In genomic region chr2:210718503-210718902, GRCh38 we compare ENCODE assay signal across 19 cellular contexts.
DNase-seq lines count a peak whose midpoint lies in the region; ATAC-seq and TF ChIP-seq lines count a peak whose summit lies in the region.
"Had no signal": no experiment of that assay in that cellular context is flagged by ENCODE, and none has a peak within 500 bp of the region (broad histone marks: within the 10 kb centered on the region; RNA-seq: fewer than 3 reads in every experiment).

No MANE protein-coding gene starts in this region.

- no peak overlapping the region for H3K4me3 ChIP-seq in SK-N-SH (ENCODE audit: low read depth in 2 of 2, low read length in 1 of 2)
- no peak overlapping the region for H3K4me3 ChIP-seq in GM23338
- H3K4me3 ChIP-seq in LNCaP clone FGC (ENCODE audit: low read depth, low read length), result no peak overlapping the region
- H3K4me3 ChIP-seq in neural progenitor cell, result no peak overlapping the region
- no peak overlapping the region for H3K4me3 ChIP-seq in gastrocnemius medialis
- no peak overlapping the region for H3K4me3 ChIP-seq in HAP-1
- H3K4me3 ChIP-seq: BLaER1 treated with 17β-estradiol and CSF1 and Interleukin-3, amounts not matched to agents 10 nM and 100 nM had no signal

- H3K36me3 ChIP-seq in SK-N-SH (replicated peaks in 1 of 2; ENCODE audit: control insufficient read depth in 1 of 2, insufficient read depth in 2 of 2, low read length in 1 of 2), result no peaks in the 10 kb centered on the region
- H3K36me3 ChIP-seq in GM23338 (ENCODE audit: insufficient read depth), result no peaks in the 10 kb centered on the region
- H3K36me3 ChIP-seq in neural progenitor cell, result no peaks in the 10 kb centered on the region
- no peaks in the 10 kb centered on the region for H3K36me3 ChIP-seq in gastrocnemius medialis
- no peaks in the 10 kb centered on the region for H3K36me3 ChIP-seq in HAP-1 (replicated peaks)
- H3K36me3 ChIP-seq: BE2C; BLaER1 treated with 17β-estradiol and CSF1 and Interleukin-3, amounts not matched to agents 10 nM and 100 nM had no signal

- no peaks in the 10 kb centered on the region for H3F3A ChIP-seq in SK-N-SH (replicated peaks; ENCODE audit: insufficient read depth)
- H3F3A ChIP-seq in GM23338 (replicated peaks; ENCODE audit: low read depth), result no peaks in the 10 kb centered on the region
- H3F3A ChIP-seq in neural progenitor cell (ENCODE audit: low read depth), result no peaks in the 10 kb centered on the region

- POLR2A ChIA-PET in SK-N-SH (lab: Yijun Ruan, JAX), result no interaction called here

- no peaks in the 10 kb centered on the region for H3K36me3 Mint-ChIP-seq in GM23338 (ENCODE audit: low read depth)
- H3K36me3 Mint-ChIP-seq in neural progenitor cell, result no peaks in the 10 kb centered on the region
- H3K36me3 Mint-ChIP-seq: CD8-positive, alpha-beta T cell had no signal

- H3K79me2 ChIP-seq in SK-N-SH (ENCODE audit: insufficient read depth) (no peaks in the 10 kb centered on the region), GM23338 (replicated peaks; ENCODE audit: insufficient read depth) (no peaks in the 10 kb centered on the region), neural progenitor cell (ENCODE audit: low read depth) (no peaks in the 10 kb centered on the region)

- H3K27me3 ChIP-seq in SK-N-SH (ENCODE audit: insufficient read depth) (no peaks in the 10 kb centered on the region), GM23338 (ENCODE audit: insufficient read depth) (no peaks in the 10 kb centered on the region), neural progenitor cell (no peaks in the 10 kb centered on the region), gastrocnemius medialis (no peaks in the 10 kb centered on the region), HAP-1 (ENCODE audit: low read depth) (no peaks in the 10 kb centered on the region)
- H3K27me3 ChIP-seq: BE2C; BLaER1 treated with 17β-estradiol and CSF1 and Interleukin-3, amounts not matched to agents 10 nM and 100 nM had no signal

- intact Hi-C loops in gastrocnemius medialis (cut with DNase I; ENCODE audit: low total_unique reads), result no loop called here

- H3K4me1 ChIP-seq in SK-N-SH (ENCODE audit: control insufficient read depth in 1 of 2, insufficient read depth in 2 of 2, low read depth in 1 of 2, low read length in 1 of 2) (no peaks in the 10 kb centered on the region; a peak in 2 of 4 replicates), GM23338 (ENCODE audit: insufficient read depth) (peaks cover 38% of the 10 kb centered on the region), neural progenitor cell (no peaks in the 10 kb centered on the region), gastrocnemius medialis (no peaks in the 10 kb centered on the region), HAP-1 (no peaks in the 10 kb centered on the region)
- H3K4me1 ChIP-seq: BLaER1 treated with 17β-estradiol and CSF1 and Interleukin-3, amounts not matched to agents 10 nM and 100 nM; Caco-2 had no signal

- no peak for DNase-seq in SK-N-SH
- DNase-seq in GM23338 (ENCODE audit: low spot score), result no peak
- peak; percentile 1 for DNase-seq in LNCaP clone FGC (ENCODE audit: low read depth)
- DNase-seq in neural progenitor cell (ENCODE audit: low spot score), result no peak
- DNase-seq in gastrocnemius medialis, result no peak
- DNase-seq in HAP-1 (ENCODE audit: low spot score in 2 of 2), result no peak
- no peak for DNase-seq in anterior cingulate cortex (lab: John Stamatoyannopoulos, UW)
- DNase-seq: 8988T; ACHN; BE2C; Caco-2; Calu3; CD4-positive, alpha-beta T cell; CD8-positive, alpha-beta T cell; DMS79 treated with DMSO at 0.1 percent for 48 hours; GF-D8 had no signal

- no peak for TF ChIP-seq RAD21 in SK-N-SH (IDR thresholded peaks at IDR 0.05; ENCODE audit: low read length)

- H2AFZ ChIP-seq in SK-N-SH (ENCODE audit: low read depth) (no peak overlapping the region), GM23338 (peak overlapping the region; percentile 14; the same call in 1 of the 2 replicates), neural progenitor cell (replicated peaks) (peak overlapping the region; percentile 17)

- CTCF ChIA-PET in SK-N-SH (lab: Yijun Ruan, JAX), result no interaction called here

- H3K9me3 Mint-ChIP-seq in GM23338, result no peaks in the 10 kb centered on the region
- H3K9me3 Mint-ChIP-seq in neural progenitor cell, result no peaks in the 10 kb centered on the region
- H3K9me3 Mint-ChIP-seq: CD4-positive, alpha-beta T cell; CD8-positive, alpha-beta T cell had no signal

- peaks cover 6% of the 10 kb centered on the region for H3K27me3 Mint-ChIP-seq in GM23338 (ENCODE audit: insufficient read depth, low read depth, poor library complexity)
- no peaks in the 10 kb centered on the region for H3K27me3 Mint-ChIP-seq in neural progenitor cell (ENCODE audit: insufficient read depth, low read depth)
- H3K27me3 Mint-ChIP-seq: CD4-positive, alpha-beta T cell had no signal

- no peaks in the 10 kb centered on the region for H3K9me2 ChIP-seq in SK-N-SH
- no peaks in the 10 kb centered on the region for H3K9me2 ChIP-seq in GM23338 (ENCODE audit: insufficient read depth)

- H4K20me1 ChIP-seq in SK-N-SH (ENCODE audit: insufficient read depth) (no peaks in the 10 kb centered on the region), GM23338 (replicated peaks; ENCODE audit: insufficient read depth) (no peaks in the 10 kb centered on the region), neural progenitor cell (ENCODE audit: low read depth) (no peaks in the 10 kb centered on the region)
- H4K20me1 ChIP-seq: BLaER1 treated with 17β-estradiol and CSF1 and Interleukin-3, amounts not matched to agents 10 nM and 100 nM had no signal

- TF ChIP-seq POLR2A in gastrocnemius medialis (IDR thresholded peaks at IDR 0.05), result no peak

- WGBS in SK-N-SH (ENCODE audit: low lambda C conversion rate), result 6% methylated on average over 3 of the region's 3 CpGs

- H3K4me3 Mint-ChIP-seq in GM23338 (no peak overlapping the region), neural progenitor cell (no peak overlapping the region)
- H3K4me3 Mint-ChIP-seq: CD4-positive, alpha-beta T cell; CD8-positive, alpha-beta T cell had no signal

- H3K27ac Mint-ChIP-seq in GM23338, result peak overlapping the region; percentile 80
- no peak overlapping the region for H3K27ac Mint-ChIP-seq in neural progenitor cell
- H3K27ac Mint-ChIP-seq: CD4-positive, alpha-beta T cell; CD8-positive, alpha-beta T cell had no signal

- no peaks in the 10 kb centered on the region for H3K9me3 ChIP-seq in SK-N-SH
- H3K9me3 ChIP-seq in neural progenitor cell (ENCODE audit: low read depth), result no peaks in the 10 kb centered on the region
- H3K9me3 ChIP-seq in gastrocnemius medialis, result no peaks in the 10 kb centered on the region
- H3K9me3 ChIP-seq in HAP-1, result no peaks in the 10 kb centered on the region
- H3K9me3 ChIP-seq: BE2C; BLaER1 treated with 17β-estradiol and CSF1 and Interleukin-3, amounts not matched to agents 10 nM and 100 nM; Caco-2 had no signal

- in situ Hi-C loops in gastrocnemius medialis (cut with MboI; ENCODE audit: low sequenced_read_pairs in 4 of 4) (no loop called here), HAP-1 (cut with MboI; ENCODE audit: low sequenced_read_pairs) (no loop called here)

- peak in 1 of 2 experiments; percentile 7; a peak in 1 of 4 replicates for TF ChIP-seq EP300 in SK-N-SH (IDR thresholded peaks at IDR 0.05; ENCODE audit: borderline replicate concordance in 1 of 2, low read depth in 1 of 2, low read length in 1 of 2)

- H3K4me1 Mint-ChIP-seq in GM23338 (peaks cover 36% of the 10 kb centered on the region), neural progenitor cell (no peaks in the 10 kb centered on the region)

- no peak overlapping the region for H3K9ac ChIP-seq in SK-N-SH
- H3K9ac ChIP-seq in neural progenitor cell, result no peak overlapping the region
- H3K9ac ChIP-seq: BLaER1 treated with 17β-estradiol and CSF1 and Interleukin-3, amounts not matched to agents 10 nM and 100 nM had no signal

- TF ChIP-seq CTCF in SK-N-SH (IDR thresholded peaks at IDR 0.05) (no peak), GM23338 (conservative IDR thresholded peaks at IDR 0.05; ENCODE audit: low read depth in 2 of 2) (no peak), LNCaP clone FGC (IDR thresholded peaks at IDR 0.05; ENCODE audit: control insufficient read depth, extremely low read depth, insufficient read depth) (no peak), neural progenitor cell (IDR thresholded peaks at IDR 0.05) (no peak), gastrocnemius medialis (IDR thresholded peaks at IDR 0.05 in 4 of 5, conservative IDR thresholded peaks at IDR 0.05 in 1 of 5) (no peak)

- no peak overlapping the region for H3K4me2 ChIP-seq in SK-N-SH
- 0 out of 2 replicates have a peak overlapping the region, but pooled peaks have one; percentile 31 for H3K4me2 ChIP-seq in GM23338
- H3K4me2 ChIP-seq in neural progenitor cell, result no peak overlapping the region
- H3K4me2 ChIP-seq: BLaER1 treated with 17β-estradiol and CSF1 and Interleukin-3, amounts not matched to agents 10 nM and 100 nM had no signal

- ATAC-seq in SK-N-SH treated with all-trans-retinoic acid at 6 μM for 48 hours (no peak), GM23338 (no peak), gastrocnemius medialis (no peak)
- ATAC-seq: CD8-positive, alpha-beta T cell had no signal

- H3K27ac ChIP-seq in SK-N-SH (ENCODE audit: low read depth in 2 of 2, low read length in 1 of 2) (no peak overlapping the region), GM23338 (ENCODE audit: low read depth) (no peak overlapping the region; the same call in 1 of the 2 replicates), neural progenitor cell (no peak overlapping the region), gastrocnemius medialis (no peak overlapping the region)
- H3K27ac ChIP-seq: BLaER1 treated with 17β-estradiol and CSF1 and Interleukin-3, amounts not matched to agents 10 nM and 100 nM; C4-2B had no signal

TF ChIP-seq in SK-N-SH, 30 proteins besides CTCF, POLR2A, EP300 and RAD21 (continues in another document):
- TF ChIP-seq GATA2 (CRISPR knock-in tag; IDR thresholded peaks at IDR 0.05) (peak; percentile 40; the same call in 1 of the 2 replicates), TCF12 (IDR thresholded peaks at IDR 0.05) (no peak), RCOR1 (IDR thresholded peaks at IDR 0.05; ENCODE audit: low read length) (no peak)

TF ChIP-seq in SK-N-SH treated with all-trans-retinoic acid at 6 μM for 48 hours, 23 proteins besides CTCF, POLR2A, EP300 and RAD21 (continues in another document):
- TF ChIP-seq ESRRG (CRISPR knock-in tag; IDR thresholded peaks at IDR 0.05) (no peak), GLIS3 (CRISPR knock-in tag; IDR thresholded peaks at IDR 0.05) (no peak), ARNTL (CRISPR knock-in tag; IDR thresholded peaks at IDR 0.05; ENCODE audit: borderline replicate concordance, low read depth) (no peak), ZNF565 (CRISPR knock-in tag; conservative IDR thresholded peaks at IDR 0.05; ENCODE audit: low read depth) (no peak)

TF ChIP-seq in GM23338, 12 proteins besides CTCF, POLR2A, EP300 and RAD21 (continues in another document):
- TF ChIP-seq JUNB (IDR thresholded peaks at IDR 0.05; ENCODE audit: unreplicated experiment) (no peak), ETS1 (IDR thresholded peaks at IDR 0.05) (no peak)
